ENCODE assay signal across 21 cellular contexts in the genomic region with DNA sequence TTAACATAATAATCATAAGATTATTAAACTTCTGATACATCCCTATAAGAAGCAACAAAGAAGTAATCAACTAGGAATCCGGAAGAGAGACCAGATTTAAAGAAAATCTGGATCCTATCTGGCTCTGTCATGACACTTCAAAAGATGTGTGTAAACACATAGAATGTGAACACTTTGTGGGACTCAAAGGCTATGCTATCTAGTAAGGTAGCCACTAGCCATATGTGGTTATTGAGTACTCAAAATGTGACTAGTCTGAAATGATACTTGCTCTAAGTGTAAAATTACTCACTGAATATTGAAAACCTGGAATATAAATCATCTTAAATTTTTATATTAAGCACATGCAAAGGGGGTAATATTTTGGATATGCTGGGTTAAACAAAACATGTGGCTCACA. TPM values are rescaled to one million over a fixed set of nuclear protein-coding genes. Genes with fewer than 3 reads are reported as not detected.
DNase-seq lines count a peak whose midpoint lies in the region; ATAC-seq and TF ChIP-seq lines count a peak whose summit lies in the region.
"Had no signal": no experiment of that assay in that cellular context is flagged by ENCODE, and none has a peak within 500 bp of the region (broad histone marks: within the 10 kb centered on the region; RNA-seq: fewer than 3 reads in every experiment).

No MANE protein-coding gene starts in this region.

- H4K20me1 ChIP-seq in neural progenitor cell (ENCODE audit: low read depth): peaks cover 100% of the 10 kb centered on the region

- DNase-seq in activated naive CD4-positive, alpha-beta T cell treated with anti-CD3 and anti-CD28 coated beads, Interleukin-2, amount 50 U/mL, for 16 hours: no peak
- peak; percentile 9 for DNase-seq in GM03348 (ENCODE audit: low spot score)
- DNase-seq in stimulated activated effector memory CD8-positive, alpha-beta T cell treated with anti-CD3 and anti-CD28 coated beads, Interleukin-12 subunit alpha, Interleukin-12 subunit beta, amount 100 ng/mL, for 72 hours (ENCODE audit: low spot score in 2 of 2): no peak
- no peak for DNase-seq in CD4-positive, alpha-beta memory T cell
- DNase-seq in neural progenitor cell (ENCODE audit: low spot score): no peak
- DNase-seq: C1 segment of cervical spinal cord; Caco-2; DMS153; H7; NCI-H1417 treated with DMSO at 0.1 percent for 48 hours; NCI-H2029; NCI-H2171; NCI-H446; NCI-H69; NK-92 treated with Interleukin-12 subunit alpha and Interleukin-12 subunit beta, amount 100 ng/mL, for 24 hours; RPMI8226; SIG-M5 had no signal

- no peak overlapping the region for H3K27ac ChIP-seq in CD4-positive, alpha-beta memory T cell (ENCODE audit: low read depth, low read length)
- no peak overlapping the region for H3K27ac ChIP-seq in neural progenitor cell
- H3K27ac ChIP-seq: HL-60 had no signal

- peaks cover 41% of the 10 kb centered on the region for H3K36me3 Mint-ChIP-seq in activated naive CD4-positive, alpha-beta T cell treated with anti-CD3 and anti-CD28 coated beads, Interleukin-2, amount 50 U/mL, for 24 hours
- H3K36me3 Mint-ChIP-seq in activated T-helper 17 cell treated with anti-CD3 and anti-CD28 coated beads, Interleukin-2, amount 50 U/mL, for 72 hours (ENCODE audit: low read depth): peaks cover 77% of the 10 kb centered on the region
- no peaks in the 10 kb centered on the region for H3K36me3 Mint-ChIP-seq in stimulated activated effector memory CD8-positive, alpha-beta T cell treated with anti-CD3 and anti-CD28 coated beads, Interleukin-12 subunit alpha, Interleukin-12 subunit beta, amount 100 ng/mL, for 72 hours
- H3K36me3 Mint-ChIP-seq in CD4-positive, alpha-beta memory T cell: peaks cover 45 to 64% of the 10 kb centered on the region in 2 donors
- H3K36me3 Mint-ChIP-seq in neural progenitor cell: peaks cover 38% of the 10 kb centered on the region

- TF ChIP-seq CTCF in neural progenitor cell (IDR thresholded peaks at IDR 0.05): no peak

- peaks cover 25% of the 10 kb centered on the region for H3F3A ChIP-seq in neural progenitor cell (ENCODE audit: low read depth)

- peaks cover 100% of the 10 kb centered on the region for H3K79me2 ChIP-seq in neural progenitor cell (ENCODE audit: low read depth)

- H3K36me3 ChIP-seq in CD4-positive, alpha-beta memory T cell (ENCODE audit: insufficient read depth, low read length): peaks cover 52% of the 10 kb centered on the region
- H3K36me3 ChIP-seq in neural progenitor cell: peaks cover 52% of the 10 kb centered on the region

- peaks cover 74% of the 10 kb centered on the region for H3K4me1 Mint-ChIP-seq in activated naive CD4-positive, alpha-beta T cell treated with anti-CD3 and anti-CD28 coated beads, Interleukin-2, amount 50 U/mL, for 24 hours
- H3K4me1 Mint-ChIP-seq in activated T-helper 17 cell treated with anti-CD3 and anti-CD28 coated beads, Interleukin-2, amount 50 U/mL, for 72 hours: peaks cover 23% of the 10 kb centered on the region
- peaks cover 59% of the 10 kb centered on the region for H3K4me1 Mint-ChIP-seq in stimulated activated effector memory CD8-positive, alpha-beta T cell treated with anti-CD3 and anti-CD28 coated beads, Interleukin-12 subunit alpha, Interleukin-12 subunit beta, amount 100 ng/mL, for 72 hours
- peaks cover 27 to 63% (median 45%) of the 10 kb centered on the region in 4 donors for H3K4me1 Mint-ChIP-seq in CD4-positive, alpha-beta memory T cell
- H3K4me1 Mint-ChIP-seq in neural progenitor cell: no peaks in the 10 kb centered on the region

- no peaks in the 10 kb centered on the region for H3K27me3 Mint-ChIP-seq in activated naive CD4-positive, alpha-beta T cell treated with anti-CD3 and anti-CD28 coated beads, Interleukin-2, amount 50 U/mL, for 24 hours
- H3K27me3 Mint-ChIP-seq in activated T-helper 17 cell treated with anti-CD3 and anti-CD28 coated beads, Interleukin-2, amount 50 U/mL, for 72 hours: no peaks in the 10 kb centered on the region
- no peaks in the 10 kb centered on the region for H3K27me3 Mint-ChIP-seq in CD4-positive, alpha-beta memory T cell
- H3K27me3 Mint-ChIP-seq in neural progenitor cell (ENCODE audit: insufficient read depth, low read depth): peaks cover 2% of the 10 kb centered on the region

- no peak overlapping the region for H3K9ac ChIP-seq in neural progenitor cell

- CTCF ChIA-PET in CD4-positive, alpha-beta memory T cell (lab: Charles Lee; ENCODE audit: partially characterized antibody): no interaction called here

- POLR2A ChIA-PET in CD4-positive, alpha-beta memory T cell (lab: Charles Lee; ENCODE audit: partially characterized antibody): interaction anchor here (3.0 kb wide), 1 partner anchor 8 kb away, joined by 17 read pairs; the partner anchor contains the start of gene FUBP1

- H3K27ac Mint-ChIP-seq in activated naive CD4-positive, alpha-beta T cell treated with anti-CD3 and anti-CD28 coated beads, Interleukin-2, amount 50 U/mL, for 24 hours: no peak overlapping the region
- H3K27ac Mint-ChIP-seq in activated T-helper 17 cell treated with anti-CD3 and anti-CD28 coated beads, Interleukin-2, amount 50 U/mL, for 72 hours: no peak overlapping the region
- no peak overlapping the region for H3K27ac Mint-ChIP-seq in stimulated activated effector memory CD8-positive, alpha-beta T cell treated with anti-CD3 and anti-CD28 coated beads, Interleukin-12 subunit alpha, Interleukin-12 subunit beta, amount 100 ng/mL, for 72 hours
- peak overlapping the region in 1 of 7 donors; percentile 35 for H3K27ac Mint-ChIP-seq in CD4-positive, alpha-beta memory T cell
- H3K27ac Mint-ChIP-seq in neural progenitor cell: no peak overlapping the region

- no peaks in the 10 kb centered on the region for H3K9me3 ChIP-seq in CD4-positive, alpha-beta memory T cell (ENCODE audit: control insufficient read depth in 1 of 2, low read length in 2 of 2)
- H3K9me3 ChIP-seq in neural progenitor cell (ENCODE audit: low read depth): no peaks in the 10 kb centered on the region
- H3K9me3 ChIP-seq: Caco-2 had no signal

- H2AFZ ChIP-seq in neural progenitor cell (replicated peaks): no peak overlapping the region

- intact Hi-C loops in CD4-positive, alpha-beta memory T cell (cut with micrococcal nuclease): loop anchor here (10.0 kb wide), 1 partner anchor 655 kb away; the partner anchor contains the start of gene IFI44L

- H3K4me2 ChIP-seq in neural progenitor cell: no peak overlapping the region

- no peak overlapping the region for H3K4me3 ChIP-seq in CD4-positive, alpha-beta memory T cell (ENCODE audit: low read length in 2 of 2)
- H3K4me3 ChIP-seq in neural progenitor cell: no peak overlapping the region
- H3K4me3 ChIP-seq: K562 had no signal

- peak; percentile 61 for ATAC-seq in activated T-helper 17 cell treated with anti-CD3 and anti-CD28 coated beads, Interleukin-2, amount 50 U/mL, for 72 hours (replicated peaks)
- peak; percentile 81 for ATAC-seq in stimulated activated effector memory CD8-positive, alpha-beta T cell treated with anti-CD3 and anti-CD28 coated beads, Interleukin-12 subunit alpha, Interleukin-12 subunit beta, amount 100 ng/mL, for 72 hours
- ATAC-seq: K562 had no signal

- H3K4me1 ChIP-seq in CD4-positive, alpha-beta memory T cell (ENCODE audit: insufficient read depth, low read length): peaks cover 69% of the 10 kb centered on the region
- peaks cover 17% of the 10 kb centered on the region for H3K4me1 ChIP-seq in neural progenitor cell
- H3K4me1 ChIP-seq: Caco-2 had no signal

- peak overlapping the region; percentile 15 for H3K4me3 Mint-ChIP-seq in activated naive CD4-positive, alpha-beta T cell treated with anti-CD3 and anti-CD28 coated beads, Interleukin-2, amount 50 U/mL, for 24 hours
- no peak overlapping the region for H3K4me3 Mint-ChIP-seq in activated T-helper 17 cell treated with anti-CD3 and anti-CD28 coated beads, Interleukin-2, amount 50 U/mL, for 72 hours
- no peak overlapping the region for H3K4me3 Mint-ChIP-seq in stimulated activated effector memory CD8-positive, alpha-beta T cell treated with anti-CD3 and anti-CD28 coated beads, Interleukin-12 subunit alpha, Interleukin-12 subunit beta, amount 100 ng/mL, for 72 hours
- H3K4me3 Mint-ChIP-seq in CD4-positive, alpha-beta memory T cell: peak overlapping the region in 3 of 8 donors; percentile 15 to 33 (median 25)
- no peak overlapping the region for H3K4me3 Mint-ChIP-seq in neural progenitor cell

- H3K9me3 Mint-ChIP-seq in activated naive CD4-positive, alpha-beta T cell treated with anti-CD3 and anti-CD28 coated beads, Interleukin-2, amount 50 U/mL, for 24 hours: no peaks in the 10 kb centered on the region
- H3K9me3 Mint-ChIP-seq in activated T-helper 17 cell treated with anti-CD3 and anti-CD28 coated beads, Interleukin-2, amount 50 U/mL, for 72 hours: no peaks in the 10 kb centered on the region
- peaks cover 2% of the 10 kb centered on the region for H3K9me3 Mint-ChIP-seq in stimulated activated effector memory CD8-positive, alpha-beta T cell treated with anti-CD3 and anti-CD28 coated beads, Interleukin-12 subunit alpha, Interleukin-12 subunit beta, amount 100 ng/mL, for 72 hours
- H3K9me3 Mint-ChIP-seq in CD4-positive, alpha-beta memory T cell: no peaks in the 10 kb centered on the region
- H3K9me3 Mint-ChIP-seq in neural progenitor cell: peaks cover 4% of the 10 kb centered on the region

- no peaks in the 10 kb centered on the region for H3K27me3 ChIP-seq in CD4-positive, alpha-beta memory T cell (ENCODE audit: insufficient read depth, low read length)
- H3K27me3 ChIP-seq in neural progenitor cell: no peaks in the 10 kb centered on the region

RNA-seq across cellular contexts. Expression of gene FUBP1, which starts 8.7 kb away (rescaled TPM):
- total RNA-seq in activated T-helper 17 cell treated with anti-CD3 and anti-CD28 coated beads, Interleukin-2, amount 50 U/mL, for 72 hours: 100 to 1,000 TPM; 183 to 194 TPM
- 100 to 1,000 TPM; 246 to 270 TPM for total RNA-seq in CD4-positive, alpha-beta memory T cell
- polyA plus RNA-seq in CD4-positive, alpha-beta memory T cell: 10 to 100 TPM; 31.5 to 58.0 TPM
- 353 and 491 TPM in 2 replicates for total RNA-seq in neural progenitor cell (ENCODE audit: low replicate concordance)

RNA-seq across cellular contexts. Expression of gene DNAJB4, which starts 34.5 kb away (rescaled TPM):
- total RNA-seq in activated T-helper 17 cell treated with anti-CD3 and anti-CD28 coated beads, Interleukin-2, amount 50 U/mL, for 72 hours: 10 to 100 TPM; 10.8 to 32.6 TPM
- 10 to 100 TPM; 15.5 to 18.3 TPM for total RNA-seq in CD4-positive, alpha-beta memory T cell
- polyA plus RNA-seq in CD4-positive, alpha-beta memory T cell: 1 to 10 TPM; 8.7 to 9.8 TPM
- 37.5 and 40.6 TPM in 2 replicates for total RNA-seq in neural progenitor cell (ENCODE audit: low replicate concordance)
